In genomic region chr2:78861546-78861945, GRCh38 we compare ENCODE assay signal across 9 cellular contexts.
DNase-seq lines count a peak whose midpoint lies in the region; ATAC-seq and TF ChIP-seq lines count a peak whose summit lies in the region.
"Had no signal": no experiment of that assay in that cellular context is flagged by ENCODE, and none has a peak within 500 bp of the region (broad histone marks: within the 10 kb centered on the region; RNA-seq: fewer than 3 reads in every experiment).

No MANE protein-coding gene starts in this region.

- TF ChIP-seq CTCF in GM06990 (IDR thresholded peaks at IDR 0.05; ENCODE audit: insufficient read depth, low read length, poor library complexity, severe bottlenecking) (peak; percentile 29), osteoblast (IDR thresholded peaks at IDR 0.05; ENCODE audit: extremely low read depth, low read depth, low read length) (no peak)

- H3K4ac ChIP-seq in mesendoderm (ENCODE audit: low read depth, low read length): no peak overlapping the region

- no peak overlapping the region for H2AK5ac ChIP-seq in mesendoderm (ENCODE audit: low read length)

- H3K79me2 ChIP-seq in mesendoderm (ENCODE audit: control insufficient read depth, insufficient read depth, low read length): no peaks in the 10 kb centered on the region
- H3K79me2 ChIP-seq in osteoblast (ENCODE audit: insufficient read depth, low read length): no peaks in the 10 kb centered on the region

- H3K27ac ChIP-seq in mesendoderm (ENCODE audit: low read depth, low read length): no peak overlapping the region
- H3K27ac ChIP-seq in osteoblast (ENCODE audit: low read depth, low read length): no peak overlapping the region

- H3K36me3 ChIP-seq in GM06990 (ENCODE audit: control insufficient read depth, insufficient read depth, low read length) (no peaks in the 10 kb centered on the region), mesendoderm (ENCODE audit: control insufficient read depth, insufficient read depth, low read length) (no peaks in the 10 kb centered on the region), osteoblast (ENCODE audit: insufficient read depth, low read length) (no peaks in the 10 kb centered on the region)

- H3K27me3 ChIP-seq in GM06990 (replicated peaks; ENCODE audit: control insufficient read depth, insufficient read depth, low read length) (no peaks in the 10 kb centered on the region), mesendoderm (ENCODE audit: insufficient read depth, low read length, poor library complexity) (no peaks in the 10 kb centered on the region), osteoblast (ENCODE audit: insufficient read depth, low read length) (no peaks in the 10 kb centered on the region)

- H3K56ac ChIP-seq in mesendoderm (ENCODE audit: low read length): no peak overlapping the region

- H2AFZ ChIP-seq in osteoblast (ENCODE audit: low read length): no peak overlapping the region

- no peak overlapping the region for H3K23ac ChIP-seq in mesendoderm (ENCODE audit: low read length)

- no peak for DNase-seq in GM06990 (ENCODE audit: extremely low read depth, insufficient read length)
- peak; percentile 11 for DNase-seq in SK-N-DZ (ENCODE audit: low spot score)
- DNase-seq in mesendoderm: peak; percentile 62
- DNase-seq in NCI-H1092 treated with DMSO at 0.1 percent for 48 hours (lab: John Stamatoyannopoulos, UW): no peak
- DNase-seq in DMS79 (lab: John Stamatoyannopoulos, UW): no peak
- DNase-seq in osteoblast (ENCODE audit: insufficient read length, low spot score, missing footprints): no peak
- DNase-seq: NCI-H1436 treated with DMSO at 0.1 percent for 48 hours had no signal

- no CpG with 5 or more reads among the region's 6 CpGs for WGBS in mesendoderm (ENCODE audit: extremely low coverage, insufficient coverage, low lambda C conversion rate)

- H3K4me2 ChIP-seq in mesendoderm (ENCODE audit: low read length): no peak overlapping the region
- H3K4me2 ChIP-seq in osteoblast (ENCODE audit: insufficient read depth, low read length): no peak overlapping the region

- H3K18ac ChIP-seq in mesendoderm (ENCODE audit: low read length): no peak overlapping the region

- no peak overlapping the region for H2BK120ac ChIP-seq in mesendoderm (ENCODE audit: low read depth, low read length)

- H4K5ac ChIP-seq in mesendoderm (ENCODE audit: low read length): no peak overlapping the region

- no peak overlapping the region for H3K9ac ChIP-seq in mesendoderm (ENCODE audit: low read length)

- no peaks in the 10 kb centered on the region for H3K79me1 ChIP-seq in mesendoderm (ENCODE audit: low read length)

- no peaks in the 10 kb centered on the region for H3K9me3 ChIP-seq in osteoblast (ENCODE audit: low read depth, low read length)

- no peaks in the 10 kb centered on the region for H4K20me1 ChIP-seq in osteoblast (ENCODE audit: insufficient read depth, low read length)

- no peak overlapping the region for H2BK15ac ChIP-seq in mesendoderm (replicated peaks; ENCODE audit: low read depth)

- peak; percentile 66 for ATAC-seq in HG03342 (IDR thresholded peaks at IDR 0.05; ENCODE audit: unreplicated experiment)
- ATAC-seq in GM21381 (IDR thresholded peaks at IDR 0.05; ENCODE audit: unreplicated experiment): no peak

- H3K4me1 ChIP-seq in mesendoderm (ENCODE audit: control insufficient read depth, low read depth, low read length) (no peaks in the 10 kb centered on the region), osteoblast (ENCODE audit: insufficient read depth, low read length) (no peaks in the 10 kb centered on the region)

- no peak overlapping the region for H2BK5ac ChIP-seq in mesendoderm (ENCODE audit: low read length)

- no peak overlapping the region for H4K8ac ChIP-seq in mesendoderm (ENCODE audit: low read depth, low read length)

- no peak overlapping the region for H3K4me3 ChIP-seq in GM06990 (replicated peaks; ENCODE audit: low read depth, low read length)
- H3K4me3 ChIP-seq in mesendoderm (ENCODE audit: low read length): no peak overlapping the region
- H3K4me3 ChIP-seq in osteoblast (ENCODE audit: insufficient read depth, low read length): no peak overlapping the region

Comparison
In these comparisons a context has a peak if more than half of its experiments do, and no peak if none do; other contexts are left out.
1. DNase-seq: peak in SK-N-DZ (single experiment) and mesendoderm (single experiment); none in GM06990 (single experiment), NCI-H1092 treated with DMSO at 0.1 percent for 48 hours (single experiment), DMS79 (single experiment) and osteoblast (single experiment).